In genomic region chr6:132888701-132889100, GRCh38 we compare ENCODE assay signal across 16 cellular contexts.
DNase-seq lines count a peak whose midpoint lies in the region; FAIRE-seq and TF ChIP-seq lines count a peak whose summit lies in the region.
"Had no signal": no experiment of that assay in that cellular context is flagged by ENCODE, and none has a peak within 500 bp of the region (broad histone marks: within the 10 kb centered on the region; RNA-seq: fewer than 3 reads in every experiment).

No MANE protein-coding gene starts in this region.

- FAIRE-seq in bronchial epithelial cell (lab: Jason Lieb, UNC), result no peak
- FAIRE-seq: GM18507, GM19239, K562 had no signal

- H3K27me3 Mint-ChIP-seq in HFFc6 (ENCODE audit: insufficient read depth), result no peaks in the 10 kb centered on the region; the same call in 1 of the 2 replicates

- no peaks in the 10 kb centered on the region for H3K4me1 Mint-ChIP-seq in HFFc6 (ENCODE audit: low read depth)
- H3K4me1 Mint-ChIP-seq: T-cell had no signal

- H3K36me3 Mint-ChIP-seq in HFFc6 (ENCODE audit: low read depth), result no peaks in the 10 kb centered on the region
- H3K36me3 Mint-ChIP-seq: T-cell had no signal

- no peak overlapping the region for H3K4me3 Mint-ChIP-seq in HFFc6
- H3K4me3 Mint-ChIP-seq: T-cell had no signal

- no peaks in the 10 kb centered on the region for H3K36me3 ChIP-seq in bronchial epithelial cell (ENCODE audit: control insufficient read depth, insufficient read depth, low read length)
- H3K36me3 ChIP-seq: BLaER1 treated with 17β-estradiol and CSF1 and Interleukin-3, amounts not matched to agents 10 nM and 100 nM had no signal

- DNase-seq in DMS 273 (lab: John Stamatoyannopoulos, UW; ENCODE audit: unreplicated experiment), result peak; percentile 2
- DNase-seq in DMS 273 treated with DMSO at 0.1 percent for 48 hours (lab: John Stamatoyannopoulos, UW), result no peak
- DNase-seq in NCI-H2171 (lab: John Stamatoyannopoulos, UW), result peak; percentile 8
- DNase-seq in bronchial epithelial cell (ENCODE audit: low read depth), result peak; percentile 10
- DNase-seq in retinal pigment epithelial cell (ENCODE audit: low read depth), result peak; percentile 6
- no peak for DNase-seq in GM19240 (ENCODE audit: insufficient read length, low spot score)
- DNase-seq in HFFc6, result no peak
- DNase-seq in GM10266 (ENCODE audit: extremely low spot score), result no peak
- DNase-seq: GOT3, NCI-H187 treated with DMSO at 0.1 percent for 48 hours, PC-9, T-cell had no signal

- TF ChIP-seq CTCF in bronchial epithelial cell (IDR thresholded peaks at IDR 0.05; ENCODE audit: insufficient read depth, low read length, severe bottlenecking) (no peak), retinal pigment epithelial cell (conservative IDR thresholded peaks at IDR 0.05; ENCODE audit: low read depth, low read length) (no peak), HFFc6 (IDR thresholded peaks at IDR 0.05) (no peak), GM10266 (IDR thresholded peaks at IDR 0.05; ENCODE audit: control insufficient read depth, insufficient read depth, low read depth, missing control alignments) (no peak)

- no peaks in the 10 kb centered on the region for H3K9me3 Mint-ChIP-seq in HFFc6
- H3K9me3 Mint-ChIP-seq: T-cell had no signal

- H3K27me3 ChIP-seq in bronchial epithelial cell (ENCODE audit: control insufficient read depth, insufficient read depth, low read length), result no peaks in the 10 kb centered on the region
- H3K27me3 ChIP-seq: BLaER1 treated with 17β-estradiol and CSF1 and Interleukin-3, amounts not matched to agents 10 nM and 100 nM had no signal

- H3K4me3 ChIP-seq in bronchial epithelial cell (ENCODE audit: low read depth, low read length) (no peak overlapping the region), retinal pigment epithelial cell (ENCODE audit: low read length) (no peak overlapping the region)
- H3K4me3 ChIP-seq: BLaER1 treated with 17β-estradiol and CSF1 and Interleukin-3, amounts not matched to agents 10 nM and 100 nM; K562; PC-9 had no signal

- no peak overlapping the region for H3K27ac Mint-ChIP-seq in HFFc6
- H3K27ac Mint-ChIP-seq: T-cell had no signal

Comparison
In these comparisons a context has a peak if more than half of its experiments do, and no peak if none do; other contexts are left out.
1. DNase-seq: peak in DMS 273 (single experiment), NCI-H2171 (single experiment), bronchial epithelial cell (single experiment) and retinal pigment epithelial cell (single experiment); none in DMS 273 treated with DMSO at 0.1 percent for 48 hours (single experiment), GM19240 (single experiment), HFFc6 (single experiment) and GM10266 (single experiment).